In genomic region chr3:10968390-10968789, GRCh38 we compare ENCODE assay signal across 19 cellular contexts. TPM values are rescaled to one million over a fixed set of nuclear protein-coding genes. Genes with fewer than 3 reads are reported as not detected.
A peak's percentile ranks its signal among the peaks of the same experiment; 100 is the strongest.
DNase-seq lines count a peak whose midpoint lies in the region; ATAC-seq and TF ChIP-seq lines count a peak whose summit lies in the region.
"Had no signal": no experiment of that assay in that cellular context is flagged by ENCODE, and none has a peak within 500 bp of the region (broad histone marks: within the 10 kb centered on the region; RNA-seq: fewer than 3 reads in every experiment).

No MANE protein-coding gene starts in this region.

- H4K20me1 ChIP-seq in H9 (ENCODE audit: control insufficient read depth, insufficient read depth, insufficient read length) = no peaks in the 10 kb centered on the region
- H4K20me1 ChIP-seq in GM23248 (ENCODE audit: insufficient read depth) = no peaks in the 10 kb centered on the region

- no peak overlapping the region for H2BK15ac ChIP-seq in H9 (ENCODE audit: low read depth, low read length)

- H3K79me1 ChIP-seq in H9 (ENCODE audit: insufficient read depth, low read depth, low read length, poor library complexity, severe bottlenecking) = no peaks in the 10 kb centered on the region

- H3K9ac ChIP-seq in H9 (ENCODE audit: extremely low read depth, insufficient read length, low read length) = no peak overlapping the region
- H3K9ac ChIP-seq in GM23248 = no peak overlapping the region
- H3K9ac ChIP-seq: KMS-11 had no signal

- H3K27ac Mint-ChIP-seq in H9 (peak overlapping the region; percentile 5 to 72 (median 43); a peak in 2 of 7 replicates), nephron (peak overlapping the region in 2 of 3 experiments; percentile 32 to 50)
- H3K27ac Mint-ChIP-seq: CD4-positive, alpha-beta memory T cell; natural killer cell treated with Interleukin-12 subunit alpha and Interleukin-12 subunit beta and Interleukin-15 and Interleukin-18, amount 100 ng/mL, for 72 hours; stimulated activated memory B cell treated with anti-CD40 and anti-IgM and Interleukin-4, amounts not matched to agents 10 μg/mL and 1 μg/mL and 100 μg/mL, for 72 hours had no signal

- no peaks in the 10 kb centered on the region for H3K27me3 ChIP-seq in H9 (ENCODE audit: insufficient read depth, low read length)
- H3K27me3 ChIP-seq in GM23248 (replicated peaks; ENCODE audit: insufficient read depth) = peaks cover 6% of the 10 kb centered on the region
- no peaks in the 10 kb centered on the region for H3K27me3 ChIP-seq in ascending aorta

- no peaks in the 10 kb centered on the region for H3K23me2 ChIP-seq in H9 (ENCODE audit: insufficient read length, low read depth, low read length, poor library complexity, severe bottlenecking)

- H3K4me2 ChIP-seq in H9 (ENCODE audit: insufficient read depth, insufficient read length, low read length) (no peak overlapping the region), GM23248 (ENCODE audit: unreplicated experiment) (no peak overlapping the region)
- H3K4me2 ChIP-seq: KMS-11 had no signal

- H2BK20ac ChIP-seq in H9 (ENCODE audit: low read depth, low read length, poor library complexity, severe bottlenecking) = no peak overlapping the region

- H3K79me2 ChIP-seq in H9 (ENCODE audit: insufficient read depth, low read length) (no peaks in the 10 kb centered on the region), GM23248 (ENCODE audit: insufficient read depth) (no peaks in the 10 kb centered on the region)

- H2BK5ac ChIP-seq in H9 (ENCODE audit: insufficient read length, low read length) = no peak overlapping the region

- DNase-seq in C1 segment of cervical spinal cord (lab: John Stamatoyannopoulos, UW) (peak in 9 of 14 donors; percentile 4 to 53 (median 31)), H9 (no peak), DMS153 treated with DMSO at 0.1 percent for 48 hours (lab: John Stamatoyannopoulos, UW; ENCODE audit: unreplicated experiment) (no peak), GM23248 (no peak), ascending aorta (ENCODE audit: low spot score in 2 of 2) (no peak)
- DNase-seq: activated naive CD4-positive, alpha-beta T cell; CD4-positive, alpha-beta memory T cell; heart right ventricle; NCI-H2107 had no signal

- H3F3A ChIP-seq in GM23248 (ENCODE audit: insufficient read depth) = no peaks in the 10 kb centered on the region

- H3K27ac ChIP-seq in H9 (ENCODE audit: insufficient read length, low read depth, low read length) (no peak overlapping the region), cingulate gyrus (ENCODE audit: low read depth, low read length) (peak overlapping the region; percentile 69), GM23248 (no peak overlapping the region), ascending aorta (no peak overlapping the region)
- H3K27ac ChIP-seq: cardiac muscle cell, epithelial cell of prostate, heart right ventricle, KMS-11 had no signal

- H3K4ac ChIP-seq in H9 (ENCODE audit: low read depth, low read length) = no peak overlapping the region

- H3K4me3 Mint-ChIP-seq in H9 (peak overlapping the region in 1 of 2 experiments; percentile 36; a peak in 1 of 5 replicates), nephron (peak overlapping the region in 1 of 3 experiments; percentile 53)
- H3K4me3 Mint-ChIP-seq: CD4-positive, alpha-beta memory T cell; natural killer cell treated with Interleukin-12 subunit alpha and Interleukin-12 subunit beta and Interleukin-15 and Interleukin-18, amount 100 ng/mL, for 72 hours; stimulated activated memory B cell treated with anti-CD40 and anti-IgM and Interleukin-4, amounts not matched to agents 10 μg/mL and 1 μg/mL and 100 μg/mL, for 72 hours had no signal

- H2BK12ac ChIP-seq in H9 (ENCODE audit: insufficient read length, low read depth, low read length) = no peak overlapping the region

- H4K91ac ChIP-seq in H9 (ENCODE audit: insufficient read length, low read depth, low read length) = no peak overlapping the region

- H3K9me3 ChIP-seq in H9 (ENCODE audit: control insufficient read depth, low read depth, low read length) (no peaks in the 10 kb centered on the region), GM23248 (ENCODE audit: low read depth) (no peaks in the 10 kb centered on the region), ascending aorta (no peaks in the 10 kb centered on the region)
- H3K9me3 ChIP-seq: heart right ventricle had no signal

- no peaks in the 10 kb centered on the region for H3K9me3 Mint-ChIP-seq in H9
- H3K9me3 Mint-ChIP-seq in nephron = peaks cover 2% of the 10 kb centered on the region
- H3K9me3 Mint-ChIP-seq: natural killer cell treated with Interleukin-12 subunit alpha and Interleukin-12 subunit beta and Interleukin-15 and Interleukin-18, amount 100 ng/mL, for 72 hours; stimulated activated memory B cell treated with anti-CD40 and anti-IgM and Interleukin-4, amounts not matched to agents 10 μg/mL and 1 μg/mL and 100 μg/mL, for 72 hours had no signal

- H3K4me1 Mint-ChIP-seq in H9 (peaks cover 18 to 30% of the 10 kb centered on the region in 2 experiments), nephron (peaks cover 15% of the 10 kb centered on the region)
- H3K4me1 Mint-ChIP-seq: CD4-positive, alpha-beta memory T cell; stimulated activated memory B cell treated with anti-CD40 and anti-IgM and Interleukin-4, amounts not matched to agents 10 μg/mL and 1 μg/mL and 100 μg/mL, for 72 hours had no signal

- H3T11ph ChIP-seq in H9 (ENCODE audit: low read length) = no peak overlapping the region

- no peaks in the 10 kb centered on the region for H3K9me2 ChIP-seq in GM23248 (ENCODE audit: insufficient read depth)

- H4K5ac ChIP-seq in H9 (ENCODE audit: insufficient read length, low read depth, low read length) = no peak overlapping the region

- H3K14ac ChIP-seq in H9 (ENCODE audit: insufficient read depth, low read length) = no peak overlapping the region; the same call in 1 of the 2 replicates

- no CpG with 5 or more reads among the region's 5 CpGs for WGBS in H9 (ENCODE audit: extremely low coverage, insufficient read length, low lambda C conversion rate)
- 9% methylated on average over 3 to 5 of the region's 5 CpGs for WGBS in GM23248 (ENCODE audit: low coverage in 1 of 2, low lambda C conversion rate in 2 of 2, missing lambda C conversion rate in 2 of 2), 2 experiments

- H2BK120ac ChIP-seq in H9 (ENCODE audit: low read depth, low read length, poor library complexity, severe bottlenecking) = no peak overlapping the region

- H3K56ac ChIP-seq in H9 (ENCODE audit: insufficient read length, low read depth, low read length) = no peak overlapping the region

- H3K36me3 ChIP-seq in GM23248 (ENCODE audit: low read depth) (no peaks in the 10 kb centered on the region), ascending aorta (no peaks in the 10 kb centered on the region)
- H3K36me3 ChIP-seq: cardiac muscle cell, heart right ventricle had no signal

- H3K36me3 Mint-ChIP-seq in H9 (ENCODE audit: insufficient read depth in 1 of 3, low read depth in 3 of 3) (no peaks in the 10 kb centered on the region; a peak in 1 of 7 replicates), nephron (ENCODE audit: low read depth) (no peaks in the 10 kb centered on the region)
- H3K36me3 Mint-ChIP-seq: CD4-positive, alpha-beta memory T cell; natural killer cell treated with Interleukin-12 subunit alpha and Interleukin-12 subunit beta and Interleukin-15 and Interleukin-18, amount 100 ng/mL, for 72 hours; stimulated activated memory B cell treated with anti-CD40 and anti-IgM and Interleukin-4, amounts not matched to agents 10 μg/mL and 1 μg/mL and 100 μg/mL, for 72 hours had no signal

- H2AFZ ChIP-seq in H9 (ENCODE audit: low read length) (no peak overlapping the region), GM23248 (no peak overlapping the region)

- H3K4me1 ChIP-seq in H9 (ENCODE audit: insufficient read depth, low read length) (peaks cover 5% of the 10 kb centered on the region; the same call in 1 of the 2 replicates), GM23248 (ENCODE audit: insufficient read depth) (no peaks in the 10 kb centered on the region), ascending aorta (no peaks in the 10 kb centered on the region)

- no peak overlapping the region for H4K8ac ChIP-seq in H9 (replicated peaks; ENCODE audit: insufficient read length, low read depth, low read length)

- H3K4me3 ChIP-seq in GM23248 (no peak overlapping the region), ascending aorta (no peak overlapping the region)
- H3K4me3 ChIP-seq: cardiac muscle cell, heart right ventricle had no signal

- in situ Hi-C loops in GM23248 (cut with MboI) = no loop called here

- H3K27me3 Mint-ChIP-seq in H9 (ENCODE audit: low read depth) (peaks cover 30% of the 10 kb centered on the region), nephron (ENCODE audit: low read depth) (peaks cover 67% of the 10 kb centered on the region)

- TF ChIP-seq CTCF in H9 (conservative IDR thresholded peaks at IDR 0.05) = no peak
- TF ChIP-seq CTCF in nephron (IDR thresholded peaks at IDR 0.05; ENCODE audit: unreplicated experiment in 3 of 3) = no peak
- no peak for TF ChIP-seq CTCF in ascending aorta (IDR thresholded peaks at IDR 0.05)

- H2AK5ac ChIP-seq in H9 (ENCODE audit: insufficient read length, low read length) = no peak overlapping the region

- H3K23ac ChIP-seq in H9 (ENCODE audit: insufficient read length, low read depth, low read length) = no peak overlapping the region

- H3K18ac ChIP-seq in H9 (ENCODE audit: insufficient read length, low read depth, low read length) = no peak overlapping the region

- no peak for ATAC-seq in GM21717 (IDR thresholded peaks at IDR 0.05; ENCODE audit: unreplicated experiment)
- ATAC-seq: heart right ventricle; natural killer cell treated with Interleukin-12 subunit alpha and Interleukin-12 subunit beta and Interleukin-15 and Interleukin-18, amount 100 ng/mL, for 72 hours; sciatic nerve; stimulated activated memory B cell treated with anti-CD40 and anti-IgM and Interleukin-4, amounts not matched to agents 10 μg/mL and 1 μg/mL and 100 μg/mL, for 72 hours had no signal

- intact Hi-C loops in ascending aorta (cut with DNase I) = no loop called here

RNA-seq across cellular contexts. Expression of gene SLC6A1, which starts 24.2 kb away (rescaled TPM):
- total RNA-seq in H9 (2021) (0.09 TPM in 1 of 2 replicates, not detected in the other), ascending aorta (6.3 TPM)
- total RNA-seq in GM23248 (2014; rRNA removed; shearing (Covaris generic)) = not detected in 2 replicates
- polyA plus RNA-seq in GM23248 (2016; fragmentation: Nextera tagmentation; extraction: Ambion mirVana) = not detected in 2 replicates
- total RNA-seq: cardiac muscle cell; CD4-positive, alpha-beta memory T cell; natural killer cell treated with Interleukin-12 subunit alpha and Interleukin-12 subunit beta and Interleukin-15 and Interleukin-18, amount 100 ng/mL, for 72 hours; OCI-LY7 had no signal
- polyA plus RNA-seq: cardiac muscle cell; CD4-positive, alpha-beta memory T cell had no signal

Comparison
In these comparisons a context has a peak if more than half of its experiments do, and no peak if none do; other contexts are left out.
1. DNase-seq: peak in C1 segment of cervical spinal cord (9 of 14); none in H9 (single experiment), DMS153 treated with DMSO at 0.1 percent for 48 hours (single experiment), GM23248 (single experiment) and ascending aorta (0 of 2).